34 cellular contexts compared by ENCODE assay signal in the genomic region with DNA sequence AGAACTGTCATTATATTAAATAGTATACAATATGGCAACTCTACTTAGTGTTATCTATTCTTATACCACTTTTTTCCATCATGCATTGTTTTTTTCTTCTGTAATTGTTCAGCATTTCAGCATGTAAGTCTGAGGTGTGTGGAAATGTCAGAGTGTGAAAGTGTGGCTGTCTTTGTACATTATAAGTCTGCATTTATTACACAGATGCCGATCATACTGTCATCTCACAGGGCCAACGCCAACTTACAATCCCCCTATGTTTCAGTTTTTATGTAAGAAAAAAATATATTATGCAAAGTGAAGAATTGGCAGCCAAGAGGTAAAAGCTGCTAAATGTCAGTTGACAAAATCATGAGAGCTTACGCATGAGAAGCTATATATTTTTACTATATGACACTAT. TPM values are rescaled to one million over a fixed set of nuclear protein-coding genes. Genes with fewer than 3 reads are reported as not detected.
"Had no signal": no experiment of that assay in that cellular context is flagged by ENCODE, and none has a peak within 500 bp of the region (broad histone marks: within the 10 kb centered on the region; RNA-seq: fewer than 3 reads in every experiment).

No MANE protein-coding gene starts in this region.

- DNase-seq: activated effector memory CD4-positive, alpha-beta T cell treated with anti-CD3 and anti-CD28 coated beads, Interleukin-2, amount 50 U/mL, for 16 hours; activated effector memory CD4-positive, alpha-beta T cell treated with Interleukin-2 at 50 U/mL for 16 hours; activated gamma-delta T cell; activated gamma-delta T cell treated with Interleukin-2 at 50 U/mL for 16 hours; activated naive CD4-positive, alpha-beta T cell; activated naive CD4-positive, alpha-beta T cell treated with anti-CD3 and anti-CD28 coated beads for 36 hours; activated naive CD4-positive, alpha-beta T cell treated with anti-CD3 and anti-CD28 coated beads, Interleukin-2, amount 10 ng/mL, durations not matched to agents 7 days and 5 days; activated naive CD4-positive, alpha-beta T cell treated with anti-CD3 and anti-CD28 coated beads, Interleukin-2, amount 50 U/mL, for 16 hours; activated naive CD4-positive, alpha-beta T cell treated with Interleukin-2 at 50 U/mL for 16 hours; activated naive CD8-positive, alpha-beta T cell treated with anti-CD3 and anti-CD28 coated beads for 36 hours; activated naive CD8-positive, alpha-beta T cell treated with anti-CD3 and anti-CD28 coated beads, Interleukin-2, amount 10 ng/mL, durations not matched to agents 7 days and 5 days; activated naive CD8-positive, alpha-beta T cell treated with anti-CD3 and anti-CD28 coated beads, Interleukin-2, amount 50 U/mL, for 24 hours; activated T-cell treated with anti-CD3 and anti-CD28 coated beads for 4 hours; activated T-cell treated with anti-CD3 and anti-CD28 coated beads, Interleukin-2, amount 50 U/mL, for 1 hour; activated T-cell treated with anti-CD3 and anti-CD28 coated beads, Interleukin-2, amount 50 U/mL, for 24 hours; activated T-cell treated with anti-CD3 and anti-CD28 coated beads, Interleukin-2, amount 50 U/mL, for 4 hours; activated T-cell treated with anti-CD3 and anti-CD28 coated beads, Interleukin-2, amount 50 U/mL, for 48 hours; activated T-cell treated with anti-CD3 and anti-CD28 coated beads, Interleukin-2, amount 50 U/mL, for 72 hours; adrenal gland; amniotic stem cell; amygdala; anterior cingulate cortex; aorta; body of pancreas; brain microvascular endothelial cell; caudate nucleus; central memory CD4-positive, alpha-beta T cell; cerebellar nuclear complex had no signal

- H3K4me1 ChIP-seq: adrenal gland, ascending aorta, body of pancreas, breast epithelium had no signal

- H3K9me3 ChIP-seq: adrenal gland, ascending aorta, body of pancreas, breast epithelium had no signal

- H3K27me3 ChIP-seq: adrenal gland, ascending aorta, body of pancreas, brain microvascular endothelial cell, breast epithelium, cardiac muscle cell had no signal

- H3K27ac ChIP-seq: adrenal gland, ascending aorta, body of pancreas, brain microvascular endothelial cell, breast epithelium, cardiac muscle cell had no signal

- H3K4me3 ChIP-seq: adrenal gland, ascending aorta, body of pancreas, breast epithelium, cardiac muscle cell had no signal

- ATAC-seq: activated naive CD4-positive, alpha-beta T cell treated with anti-CD3 and anti-CD28 coated beads, Interleukin-2, amount 50 U/mL, for 72 hours; activated naive CD8-positive, alpha-beta T cell treated with anti-CD3 and anti-CD28 coated beads, Interleukin-2, amount 50 U/mL, for 24 hours; activated T-cell treated with anti-CD3 and anti-CD28 coated beads, Interleukin-2, amount 50 U/mL, for 4 hours; activated T-cell treated with anti-CD3 and anti-CD28 coated beads, Interleukin-2, amount 50 U/mL, for 72 hours; activated T-helper 17 cell treated with anti-CD3 and anti-CD28 coated beads, Interleukin-2, amount 50 U/mL, for 72 hours; body of pancreas had no signal

- H3K36me3 ChIP-seq: adrenal gland, ascending aorta, brain microvascular endothelial cell, cardiac muscle cell had no signal

RNA-seq across cellular contexts. Expression of gene PCDH17, which starts 42.9 kb away (rescaled TPM):
- total RNA-seq: activated naive CD4-positive, alpha-beta T cell treated with anti-CD3 and anti-CD28 coated beads for 36 hours; activated naive CD4-positive, alpha-beta T cell treated with anti-CD3 and anti-CD28 coated beads, Interleukin-2, amount 50 U/mL, for 72 hours; activated naive CD8-positive, alpha-beta T cell treated with anti-CD3 and anti-CD28 coated beads for 36 hours; activated naive CD8-positive, alpha-beta T cell treated with anti-CD3 and anti-CD28 coated beads, Interleukin-2, amount 10 ng/mL, durations not matched to agents 7 days and 5 days; activated T-helper 17 cell treated with anti-CD3 and anti-CD28 coated beads, Interleukin-2, amount 50 U/mL, for 72 hours; activated T-helper 2 cell treated with anti-CD3 and anti-CD28 coated beads, Interferon-gamma antibody, Interleukin-2, Interleukin-4, amounts not matched to agents 10 μg/mL and 5 μg/mL and 100 μg/mL, durations not matched to agents 14 hours and 24 hours and 36 hours had no signal
